ENCODE assay signal across 8 cellular contexts in genomic region chr5:74035521-74035937, GRCh38.
A peak's percentile ranks its signal among the peaks of the same experiment; 100 is the strongest.
DNase-seq lines count a peak whose midpoint lies in the region; ATAC-seq and TF ChIP-seq lines count a peak whose summit lies in the region.

No MANE protein-coding gene starts in this region.

- no peak overlapping the region for H2AFZ ChIP-seq in GM23338

- DNase-seq in DMS53 (lab: John Stamatoyannopoulos, UW) (peak; percentile 53), GM23338 (ENCODE audit: low spot score) (peak; percentile 68), NCI-H446 treated with DMSO at 0.1 percent for 48 hours (lab: John Stamatoyannopoulos, UW) (peak; percentile 56), left kidney (ENCODE audit: low read depth, low spot score) (peak; percentile 89), aorta (no peak)

- H3K36me3 Mint-ChIP-seq in GM23338 (ENCODE audit: low read depth) (no peaks in the 10 kb centered on the region), brain (no peaks in the 10 kb centered on the region)
- H3K36me3 Mint-ChIP-seq in activated T-helper 17 cell treated with anti-CD3 and anti-CD28 coated beads, Interleukin-2, amount 50 U/mL, for 72 hours (ENCODE audit: low read depth), result no peaks in the 10 kb centered on the region

- H3K27ac Mint-ChIP-seq in GM23338 (no peak overlapping the region), brain (peak overlapping the region in 3 of 5 experiments; percentile 10 to 78 (median 30))
- no peak overlapping the region for H3K27ac Mint-ChIP-seq in activated T-helper 17 cell treated with anti-CD3 and anti-CD28 coated beads, Interleukin-2, amount 50 U/mL, for 72 hours

- no peaks in the 10 kb centered on the region for H4K20me1 ChIP-seq in GM23338 (replicated peaks; ENCODE audit: insufficient read depth)

- H3K4me1 ChIP-seq in GM23338 (ENCODE audit: insufficient read depth) (no peaks in the 10 kb centered on the region), aorta (ENCODE audit: control insufficient read depth in 1 of 2, insufficient read depth in 2 of 2, low read length in 2 of 2) (no peaks in the 10 kb centered on the region)

- H3K27me3 Mint-ChIP-seq in GM23338 (ENCODE audit: insufficient read depth, low read depth, poor library complexity) (no peaks in the 10 kb centered on the region), brain (no peaks in the 10 kb centered on the region)
- H3K27me3 Mint-ChIP-seq in activated T-helper 17 cell treated with anti-CD3 and anti-CD28 coated beads, Interleukin-2, amount 50 U/mL, for 72 hours, result peaks cover 8% of the 10 kb centered on the region

- H3F3A ChIP-seq in GM23338 (replicated peaks; ENCODE audit: low read depth), result no peaks in the 10 kb centered on the region

- no peaks in the 10 kb centered on the region for H3K79me2 ChIP-seq in GM23338 (replicated peaks; ENCODE audit: insufficient read depth)

- H3K36me3 ChIP-seq in GM23338 (ENCODE audit: insufficient read depth) (no peaks in the 10 kb centered on the region), aorta (ENCODE audit: control insufficient read depth in 1 of 2, insufficient read depth in 2 of 2, low read length in 1 of 2) (no peaks in the 10 kb centered on the region)

- H3K4me3 Mint-ChIP-seq in GM23338 (no peak overlapping the region), brain (no peak overlapping the region)
- H3K4me3 Mint-ChIP-seq in activated T-helper 17 cell treated with anti-CD3 and anti-CD28 coated beads, Interleukin-2, amount 50 U/mL, for 72 hours, result no peak overlapping the region

- ATAC-seq in GM23338 (peak; percentile 89), aorta (ENCODE audit: low FRiP score) (peak; percentile 66), HG02870 (IDR thresholded peaks at IDR 0.05; ENCODE audit: unreplicated experiment) (no peak)
- ATAC-seq in activated T-helper 17 cell treated with anti-CD3 and anti-CD28 coated beads, Interleukin-2, amount 50 U/mL, for 72 hours (replicated peaks), result no peak

- H3K9me3 Mint-ChIP-seq in GM23338, result no peaks in the 10 kb centered on the region
- H3K9me3 Mint-ChIP-seq in brain, result peaks cover 0 to 3% (median 0%) of the 10 kb centered on the region in 5 experiments
- no peaks in the 10 kb centered on the region for H3K9me3 Mint-ChIP-seq in activated T-helper 17 cell treated with anti-CD3 and anti-CD28 coated beads, Interleukin-2, amount 50 U/mL, for 72 hours

- intact Hi-C loops in aorta (cut with DNase I), result loop anchor here (5.0 to 10.0 kb wide), 2 partner anchors 131 to 612 kb away; no protein-coding TSS in a partner anchor

- H3K9me3 ChIP-seq in aorta (ENCODE audit: control insufficient read depth, low read length), result no peaks in the 10 kb centered on the region

- H3K4me3 ChIP-seq in GM23338 (no peak overlapping the region), aorta (ENCODE audit: low read length in 2 of 2) (no peak overlapping the region)

- no peak overlapping the region for H3K4me2 ChIP-seq in GM23338

- H3K27ac ChIP-seq in GM23338 (ENCODE audit: low read depth), result no peak overlapping the region
- no peak overlapping the region for H3K27ac ChIP-seq in aorta (ENCODE audit: low read depth in 1 of 2, low read length in 2 of 2)

- no peaks in the 10 kb centered on the region for H3K9me2 ChIP-seq in GM23338 (ENCODE audit: insufficient read depth)

- TF ChIP-seq CTCF in GM23338 (conservative IDR thresholded peaks at IDR 0.05; ENCODE audit: low read depth in 2 of 2), result peak; percentile 62 to 87
- TF ChIP-seq CTCF in brain (conservative IDR thresholded peaks at IDR 0.05), result peak; percentile 46 to 48

- 57 to 63% methylated on average over 6 of the region's 6 CpGs for WGBS in aorta, 2 donors

- peaks cover 8% of the 10 kb centered on the region; the same call in 2 of the 3 replicates for H3K4me1 Mint-ChIP-seq in GM23338
- peaks cover 70% of the 10 kb centered on the region for H3K4me1 Mint-ChIP-seq in brain
- H3K4me1 Mint-ChIP-seq in activated T-helper 17 cell treated with anti-CD3 and anti-CD28 coated beads, Interleukin-2, amount 50 U/mL, for 72 hours, result no peaks in the 10 kb centered on the region

- H3K27me3 ChIP-seq in GM23338 (ENCODE audit: insufficient read depth) (no peaks in the 10 kb centered on the region), aorta (ENCODE audit: control insufficient read depth in 1 of 2, insufficient read depth in 2 of 2, low read length in 1 of 2) (no peaks in the 10 kb centered on the region)

TF ChIP-seq in GM23338, 12 proteins besides CTCF, POLR2A, EP300 and RAD21:
- TF ChIP-seq ZNF462 (CRISPR knock-in tag; IDR thresholded peaks at IDR 0.05) (peak; percentile 77), STAT1 (IDR thresholded peaks at IDR 0.05; ENCODE audit: unreplicated experiment) (no peak), CREB1 (CRISPR knock-in tag; IDR thresholded peaks at IDR 0.05; ENCODE audit: low read depth) (no peak), ZNF114 (CRISPR knock-in tag; IDR thresholded peaks at IDR 0.05) (0 out of 2 replicates have a peak, but pooled peaks have one; percentile 66), JUNB (IDR thresholded peaks at IDR 0.05; ENCODE audit: unreplicated experiment) (no peak)
TF ChIP-seq in GM23338: peak in this region for 2.

Comparison
In these comparisons a context has a peak if more than half of its experiments do, and no peak if none do; other contexts are left out.
1. DNase-seq: peak in DMS53 (single experiment), GM23338 (single experiment), NCI-H446 treated with DMSO at 0.1 percent for 48 hours (single experiment) and left kidney (single experiment); none in aorta (0 of 2).
2. ATAC-seq: peak in GM23338 (single experiment) and aorta (single experiment); none in activated T-helper 17 cell treated with anti-CD3 and anti-CD28 coated beads, Interleukin-2, amount 50 U/mL, for 72 hours (single experiment) and HG02870 (single experiment).
3. H3K27ac Mint-ChIP-seq: peak in brain (3 of 5); none in GM23338 (single experiment) and activated T-helper 17 cell treated with anti-CD3 and anti-CD28 coated beads, Interleukin-2, amount 50 U/mL, for 72 hours (single experiment).